In genomic region chr10:70404036-70404905, GRCh38 we compare ENCODE assay signal across 8 cellular contexts. TPM values are rescaled to one million over a fixed set of nuclear protein-coding genes. Genes with fewer than 3 reads are reported as not detected.
A peak's percentile ranks its signal among the peaks of the same experiment; 100 is the strongest.
DNase-seq lines count a peak whose midpoint lies in the region; ATAC-seq, FAIRE-seq and TF ChIP-seq lines count a peak whose summit lies in the region.

A gene with protein sequence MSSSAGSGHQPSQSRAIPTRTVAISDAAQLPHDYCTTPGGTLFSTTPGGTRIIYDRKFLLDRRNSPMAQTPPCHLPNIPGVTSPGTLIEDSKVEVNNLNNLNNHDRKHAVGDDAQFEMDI (plus strand): TSS chr10:70404145. CDS start chr10:70404402, 257 bp downstream.

- FAIRE-seq in GM12891 (lab: Jason Lieb, UNC) = no peak

- no peaks in the 10 kb centered on the region for H3K9me3 ChIP-seq in adrenal gland (replicated peaks in 1 of 3)
- no peaks in the 10 kb centered on the region for H3K9me3 ChIP-seq in heart left ventricle

- peak in 1 of 6 experiments; percentile 12 for TF ChIP-seq CTCF in adrenal gland (IDR thresholded peaks at IDR 0.05)
- TF ChIP-seq CTCF in heart left ventricle (IDR thresholded peaks at IDR 0.05) = peak in 1 of 12 donors; percentile 12
- no peak for TF ChIP-seq CTCF in type B pancreatic cell (conservative IDR thresholded peaks at IDR 0.05)

- peak; percentile 69; the same call in 1 of the 2 replicates for TF ChIP-seq POLR2A in GM12891 (IDR thresholded peaks at IDR 0.05; ENCODE audit: low read depth, low read length)
- TF ChIP-seq POLR2A in adrenal gland (IDR thresholded peaks at IDR 0.05) = peak; percentile 96 to 99
- peak; percentile 81 to 97 for TF ChIP-seq POLR2A in heart left ventricle (IDR thresholded peaks at IDR 0.05)

- peak within 1 kb of the TSS; percentile 25 to 93 (median 30) for H3K4me3 ChIP-seq in adrenal gland
- H3K4me3 ChIP-seq in heart left ventricle = peak within 1 kb of the TSS; percentile 61 to 99 (median 89)

- H3K27me3 ChIP-seq in adrenal gland (no peaks in the 10 kb centered on the region), heart left ventricle (no peaks in the 10 kb centered on the region)

- H3K27ac ChIP-seq in adrenal gland = peak within 1 kb of the TSS; percentile 94 to 99 (median 97)
- peak within 1 kb of the TSS; percentile 92 to 100 (median 98) for H3K27ac ChIP-seq in heart left ventricle

- peak within 1 kb of the TSS; percentile 98 for H3K27ac Mint-ChIP-seq in type B pancreatic cell

- peak; percentile 84 for DNase-seq in GM12891 (ENCODE audit: insufficient read length, low spot score)
- peak; percentile 93 for DNase-seq in NCI-H146 (lab: John Stamatoyannopoulos, UW)
- DNase-seq in adrenal gland = peak; percentile 97 to 99 (median 99)
- peak; percentile 97 to 99 (median 98) for DNase-seq in heart left ventricle
- peak; percentile 97 for DNase-seq in pons (ENCODE audit: low spot score)
- peak; percentile 99 for DNase-seq in type B pancreatic cell (ENCODE audit: extremely low spot score, unreplicated experiment)

- H3K36me3 ChIP-seq in adrenal gland (replicated peaks in 1 of 2) (no peaks in the 10 kb centered on the region), heart left ventricle (peaks cover 0 to 4% (median 0%) of the 10 kb centered on the region in 9 donors)

- no peaks in the 10 kb centered on the region for H3K9me3 Mint-ChIP-seq in type B pancreatic cell

- H3K4me3 Mint-ChIP-seq in type B pancreatic cell = peak within 1 kb of the TSS; percentile 95

- H3K4me1 ChIP-seq in adrenal gland (replicated peaks in 1 of 2) (peaks cover 36 to 37% of the 10 kb centered on the region in 2 donors), heart left ventricle (peaks cover 9 to 43% (median 28%) of the 10 kb centered on the region in 12 donors)

- peak; percentile 77 for ATAC-seq in HG02840 (IDR thresholded peaks at IDR 0.05; ENCODE audit: low FRiP score, unreplicated experiment)
- ATAC-seq in heart left ventricle = peak; percentile 93 to 96 (median 94)

- no peaks in the 10 kb centered on the region for H3K27me3 Mint-ChIP-seq in type B pancreatic cell

- WGBS in adrenal gland, 4 donors = 0 to 1% (median 0%) methylated on average over 23 to 107 of the region's 110 CpGs
- 0 to 1% (median 0%) methylated on average over 30 to 110 of the region's 110 CpGs for WGBS in heart left ventricle, 4 donors

- intact Hi-C loops in T-helper 1 cell treated with Interleukin-12 subunit alpha and Interleukin-12 subunit beta and Interleukin-4 antibody, amounts not matched to agents 30 ng/mL and 1 ng/mL, for 36 hours (cut with micrococcal nuclease) = loop anchor here (1.0 to 5.0 kb wide), 8 partner anchors 22 to 1503 kb away; partner anchors contain the start of genes DDX50, LRRC20, PCBD1 and TYSND1
- intact Hi-C loops in adrenal gland (cut with DNase I) = no loop called here
- intact Hi-C loops in heart left ventricle (cut with DNase I) = loop anchor here in 2 of 10 donors (1.0 to 2.0 kb wide), 2 partner anchors 22 to 55 kb away; partner anchors contain the start of gene LRRC20 (in 1 of the 2)

- peaks cover 23% of the 10 kb centered on the region for H3K36me3 Mint-ChIP-seq in type B pancreatic cell

- peaks cover 35% of the 10 kb centered on the region for H3K4me1 Mint-ChIP-seq in type B pancreatic cell (ENCODE audit: unreplicated experiment)

TF ChIP-seq in GM12891, 5 proteins besides CTCF, POLR2A, EP300 and RAD21:
- TF ChIP-seq SPI1 (IDR thresholded peaks at IDR 0.05; ENCODE audit: low read depth, low read length) = peak; percentile 8; the same call in 1 of the 2 replicates
- TF ChIP-seq POLR2AphosphoS5 (IDR thresholded peaks at IDR 0.05; ENCODE audit: low read depth, low read length) = peak; percentile 66
- TF ChIP-seq POU2F2 (IDR thresholded peaks at IDR 0.05; ENCODE audit: low read depth, low read length) = peak; percentile 30; the same call in 1 of the 2 replicates
- TF ChIP-seq PAX5 (IDR thresholded peaks at IDR 0.05; ENCODE audit: insufficient read depth, low read length, severe bottlenecking) = no peak
- peak; percentile 80 for TF ChIP-seq TAF1 (IDR thresholded peaks at IDR 0.05; ENCODE audit: low read depth, low read length)

RNA-seq across cellular contexts. Expression of the gene that starts here (rescaled TPM):
- polyA plus RNA-seq in GM12891 (2012; ENCODE audit: low read depth, missing spikeins) = 16.1 TPM
- 48.4 and 50.2 TPM in 2 replicates for total RNA-seq in T-helper 1 cell treated with Interleukin-12 subunit alpha and Interleukin-12 subunit beta and Interleukin-4 antibody, amounts not matched to agents 30 ng/mL and 1 ng/mL, for 36 hours
- 100 to 1,000 TPM in 1 of 8 donors, 10 to 100 TPM in 7; 67.2 to 106 (median 71.6) TPM for total RNA-seq in adrenal gland
- polyA plus RNA-seq in adrenal gland = 10 to 100 TPM; 17.7 to 57.9 (median 17.8) TPM
- total RNA-seq in heart left ventricle = 100 to 1,000 TPM in 1 of 9 donors, 10 to 100 TPM in 8; 78.3 to 150 (median 89.7) TPM
- 10 to 100 TPM; 20.6 to 41.8 TPM for polyA plus RNA-seq in heart left ventricle
- total RNA-seq in type B pancreatic cell (ENCODE audit: low replicate concordance) = 80.4 and 100 TPM in 2 replicates

Comparison
In these comparisons a context has a peak if more than half of its experiments do, and no peak if none do; other contexts are left out.
1. Peak in every context shown above with its lines: DNase-seq, ATAC-seq, H3K4me3 ChIP-seq and H3K27ac ChIP-seq.